ENCODE assay signal across 17 cellular contexts in genomic region chr20:3660262-3661059, GRCh38. TPM values are rescaled to one million over a fixed set of nuclear protein-coding genes. Genes with fewer than 3 reads are reported as not detected.
DNase-seq lines count a peak whose midpoint lies in the region; ATAC-seq and TF ChIP-seq lines count a peak whose summit lies in the region.
"Had no signal": no experiment of that assay in that cellular context is flagged by ENCODE, and none has a peak within 500 bp of the region (broad histone marks: within the 10 kb centered on the region; RNA-seq: fewer than 3 reads in every experiment).

No MANE protein-coding gene starts in this region.

- peak overlapping the region; percentile 90 for H2BK5ac ChIP-seq in neuronal stem cell (ENCODE audit: low read length)

- no peak overlapping the region for H3K27ac Mint-ChIP-seq in central memory CD8-positive, alpha-beta T cell (ENCODE audit: low read depth)
- no peak overlapping the region for H3K27ac Mint-ChIP-seq in neural progenitor cell
- H3K27ac Mint-ChIP-seq: naive thymus-derived CD4-positive, alpha-beta T cell had no signal

- H3K4me1 Mint-ChIP-seq in central memory CD8-positive, alpha-beta T cell = peaks cover 12% of the 10 kb centered on the region
- H3K4me1 Mint-ChIP-seq in neural progenitor cell = peaks cover 12% of the 10 kb centered on the region

- H3K23ac ChIP-seq in neuronal stem cell (ENCODE audit: low read depth, low read length, poor library complexity) = no peak overlapping the region

- H2AK5ac ChIP-seq in neuronal stem cell (ENCODE audit: low read depth, low read length) = peak overlapping the region; percentile 86

- no peaks in the 10 kb centered on the region for H3F3A ChIP-seq in neural progenitor cell (ENCODE audit: low read depth)

- no peak overlapping the region for H3K9ac ChIP-seq in BLaER1 treated with 17β-estradiol and CSF1 and Interleukin-3, amounts not matched to agents 10 nM and 100 nM
- H3K9ac ChIP-seq in neuronal stem cell (ENCODE audit: low read depth, low read length, poor library complexity) = no peak overlapping the region
- H3K9ac ChIP-seq in neural progenitor cell = no peak overlapping the region

- no peak overlapping the region for H4K8ac ChIP-seq in neuronal stem cell (ENCODE audit: low read depth, low read length)

- H2AFZ ChIP-seq in neuronal stem cell (ENCODE audit: low read length) (no peak overlapping the region), neural progenitor cell (replicated peaks) (no peak overlapping the region)

- H3K18ac ChIP-seq in neuronal stem cell (ENCODE audit: low read length) = peak overlapping the region; percentile 48

- no CpG with 5 or more reads among the region's 75 CpGs for WGBS in neuronal stem cell (ENCODE audit: extremely low coverage in 2 of 2, insufficient read length in 2 of 2, insufficient replicate concordance in 1 of 2), 2 donors

- H3K27me3 Mint-ChIP-seq in central memory CD8-positive, alpha-beta T cell = peaks cover 52% of the 10 kb centered on the region
- H3K27me3 Mint-ChIP-seq in neural progenitor cell (ENCODE audit: insufficient read depth, low read depth) = peaks cover 16% of the 10 kb centered on the region

- H2BK12ac ChIP-seq in neuronal stem cell (ENCODE audit: low read length) = no peak overlapping the region

- no peak overlapping the region for H3K4ac ChIP-seq in neuronal stem cell (ENCODE audit: low read length)

- H3K4me1 ChIP-seq in BLaER1 treated with 17β-estradiol and CSF1 and Interleukin-3, amounts not matched to agents 10 nM and 100 nM = peaks cover 12 to 36% (median 32%) of the 10 kb centered on the region in 10 experiments
- peaks cover 5 to 7% of the 10 kb centered on the region in 2 donors for H3K4me1 ChIP-seq in neuronal stem cell (ENCODE audit: control insufficient read depth in 2 of 2, insufficient read depth in 1 of 2, low read depth in 1 of 2, low read length in 2 of 2)
- H3K4me1 ChIP-seq in neural progenitor cell = peaks cover 5% of the 10 kb centered on the region
- H3K4me1 ChIP-seq: lower lobe of right lung had no signal

- no peak for TF ChIP-seq CTCF in GM13976 (IDR thresholded peaks at IDR 0.05; ENCODE audit: borderline replicate concordance, control extremely low read depth, extremely low read depth, insufficient read depth, missing control alignments)
- TF ChIP-seq CTCF in neural progenitor cell (IDR thresholded peaks at IDR 0.05) = no peak

- no peaks in the 10 kb centered on the region; a peak in 1 of 22 replicates for H3K9me3 ChIP-seq in BLaER1 treated with 17β-estradiol and CSF1 and Interleukin-3, amounts not matched to agents 10 nM and 100 nM (replicated peaks in 1 of 11)
- H3K9me3 ChIP-seq in neuronal stem cell (replicated peaks in 1 of 2; ENCODE audit: control insufficient read depth in 2 of 2, insufficient read depth in 1 of 2, low read depth in 1 of 2, low read length in 2 of 2) (peaks cover 0 to 3% of the 10 kb centered on the region in 2 donors), neural progenitor cell (ENCODE audit: low read depth) (no peaks in the 10 kb centered on the region)
- H3K9me3 ChIP-seq: lower lobe of right lung had no signal

- H3K36me3 Mint-ChIP-seq in central memory CD8-positive, alpha-beta T cell (ENCODE audit: insufficient read depth) = peaks cover 1% of the 10 kb centered on the region
- H3K36me3 Mint-ChIP-seq in neural progenitor cell = no peaks in the 10 kb centered on the region
- H3K36me3 Mint-ChIP-seq: naive thymus-derived CD4-positive, alpha-beta T cell had no signal

- H2BK120ac ChIP-seq in neuronal stem cell (ENCODE audit: low read depth, low read length) = no peak overlapping the region

- peak overlapping the region in 10 of 11 experiments; percentile 14 to 62 (median 40); a peak in 15 of 22 replicates for H3K4me2 ChIP-seq in BLaER1 treated with 17β-estradiol and CSF1 and Interleukin-3, amounts not matched to agents 10 nM and 100 nM
- H3K4me2 ChIP-seq in neuronal stem cell (ENCODE audit: insufficient read depth, low read length, poor library complexity, severe bottlenecking) = peak overlapping the region; percentile 33
- no peak overlapping the region for H3K4me2 ChIP-seq in neural progenitor cell

- H4K91ac ChIP-seq in neuronal stem cell (ENCODE audit: low read depth, low read length, poor library complexity) = no peak overlapping the region

- H3K9me3 Mint-ChIP-seq in central memory CD8-positive, alpha-beta T cell = no peaks in the 10 kb centered on the region
- H3K9me3 Mint-ChIP-seq in neural progenitor cell = peaks cover 4% of the 10 kb centered on the region

- DNase-seq in GM13976 (ENCODE audit: low spot score) (peak; percentile 52), neuronal stem cell (ENCODE audit: low spot score) (no peak), neural progenitor cell (ENCODE audit: low spot score) (no peak), NK-92 (lab: John Stamatoyannopoulos, UW; ENCODE audit: unreplicated experiment) (no peak)
- DNase-seq in central memory CD8-positive, alpha-beta T cell (ENCODE audit: low spot score in 2 of 2) = no peak
- DNase-seq: activated naive CD4-positive, alpha-beta T cell treated with Interleukin-2 at 50 U/mL for 16 hours; effector CD4-positive, alpha-beta T cell; hypothalamus; lower lobe of right lung; NCI-H748 treated with DMSO at 0.1 percent for 48 hours had no signal

- peak overlapping the region in 5 of 10 experiments; percentile 14 to 44 (median 20); a peak in 2 of 20 replicates for H3K4me3 ChIP-seq in BLaER1 treated with 17β-estradiol and CSF1 and Interleukin-3, amounts not matched to agents 10 nM and 100 nM
- no peak overlapping the region for H3K4me3 ChIP-seq in neuronal stem cell (ENCODE audit: low read length in 2 of 2)
- no peak overlapping the region for H3K4me3 ChIP-seq in neural progenitor cell
- H3K4me3 ChIP-seq: lower lobe of right lung had no signal

- ATAC-seq in central memory CD8-positive, alpha-beta T cell (replicated peaks; ENCODE audit: extremely low read depth, poor library complexity, severe bottlenecking) = no peak
- ATAC-seq in GM21526 (IDR thresholded peaks at IDR 0.05; ENCODE audit: low FRiP score, unreplicated experiment) = no peak
- ATAC-seq: HCT116; naive thymus-derived CD4-positive, alpha-beta T cell had no signal

- no peaks in the 10 kb centered on the region for H3K79me2 ChIP-seq in neural progenitor cell (ENCODE audit: low read depth)

- H3K36me3 ChIP-seq in BLaER1 treated with 17β-estradiol and CSF1 and Interleukin-3, amounts not matched to agents 10 nM and 100 nM = no peaks in the 10 kb centered on the region
- no peaks in the 10 kb centered on the region for H3K36me3 ChIP-seq in neuronal stem cell (replicated peaks in 1 of 2; ENCODE audit: control insufficient read depth in 2 of 2, insufficient read depth in 2 of 2, low read length in 2 of 2)
- H3K36me3 ChIP-seq in neural progenitor cell = no peaks in the 10 kb centered on the region
- H3K36me3 ChIP-seq: lower lobe of right lung had no signal

- H3K27ac ChIP-seq in BLaER1 treated with 17β-estradiol and CSF1 and Interleukin-3, amounts not matched to agents 10 nM and 100 nM = no peak overlapping the region
- H3K27ac ChIP-seq in neuronal stem cell (replicated peaks; ENCODE audit: low read length) (no peak overlapping the region), neural progenitor cell (no peak overlapping the region)
- H3K27ac ChIP-seq: lower lobe of right lung, VCaP had no signal

- H3K14ac ChIP-seq in neuronal stem cell (ENCODE audit: low read length) = peak overlapping the region; percentile 38

- no peak overlapping the region for H2BK15ac ChIP-seq in neuronal stem cell (ENCODE audit: low read length)

- peak overlapping the region; percentile 11 for H3K4me3 Mint-ChIP-seq in central memory CD8-positive, alpha-beta T cell
- H3K4me3 Mint-ChIP-seq in neural progenitor cell = no peak overlapping the region

- H3K27me3 ChIP-seq in BLaER1 treated with 17β-estradiol and CSF1 and Interleukin-3, amounts not matched to agents 10 nM and 100 nM = peaks cover 40 to 50% (median 45%) of the 10 kb centered on the region in 11 experiments
- H3K27me3 ChIP-seq in neuronal stem cell (ENCODE audit: control insufficient read depth in 3 of 3, insufficient read depth in 3 of 3, low read depth in 1 of 3, low read length in 3 of 3) (peaks cover 0 to 25% (median 9%) of the 10 kb centered on the region in 3 experiments), neural progenitor cell (peaks cover 11% of the 10 kb centered on the region)

- in situ Hi-C loops in GM13976 (cut with MboI; ENCODE audit: low sequenced_read_pairs, unreplicated experiment) = no loop called here

- peaks cover 0 to 18% (median 0%) of the 10 kb centered on the region in 11 experiments; a peak in 5 of 22 replicates for H4K20me1 ChIP-seq in BLaER1 treated with 17β-estradiol and CSF1 and Interleukin-3, amounts not matched to agents 10 nM and 100 nM
- no peaks in the 10 kb centered on the region for H4K20me1 ChIP-seq in neural progenitor cell (ENCODE audit: low read depth)

- no peaks in the 10 kb centered on the region for H3K79me1 ChIP-seq in neuronal stem cell (ENCODE audit: low read depth, low read length)

RNA-seq across cellular contexts. Expression of gene GFRA4, which starts 2.7 kb away (rescaled TPM):
- not detected for polyA plus RNA-seq in neuronal stem cell (2013, experiment 1 of 2)
- not detected for polyA plus RNA-seq in neuronal stem cell (2013, experiment 2 of 2)
- total RNA-seq in neural progenitor cell (ENCODE audit: low replicate concordance) = not detected in 2 replicates
- total RNA-seq: activated CD8-positive, alpha-beta memory T cell treated with anti-CD3 and anti-CD28 coated beads for 36 hours; lower lobe of right lung; naive thymus-derived CD4-positive, alpha-beta T cell; subcutaneous adipose tissue had no signal
- polyA plus RNA-seq: naive thymus-derived CD4-positive, alpha-beta T cell had no signal

RNA-seq across cellular contexts. Expression of gene ADAM33, which starts 21.3 kb away (rescaled TPM):
- polyA plus RNA-seq in neuronal stem cell (2013, experiment 1 of 2) = 5.2 TPM
- 5.3 TPM for polyA plus RNA-seq in neuronal stem cell (2013, experiment 2 of 2)
- total RNA-seq in neural progenitor cell (ENCODE audit: low replicate concordance) = 7.0 and 18.9 TPM in 2 replicates
- total RNA-seq: activated CD8-positive, alpha-beta memory T cell treated with anti-CD3 and anti-CD28 coated beads for 36 hours had no signal
- polyA plus RNA-seq: naive thymus-derived CD4-positive, alpha-beta T cell had no signal

RNA-seq across cellular contexts. Expression of gene SIGLEC1, which starts 51.9 kb away (rescaled TPM):
- 0.01 TPM for polyA plus RNA-seq in neuronal stem cell (2013, experiment 1 of 2)
- 0.01 TPM for polyA plus RNA-seq in neuronal stem cell (2013, experiment 2 of 2)
- total RNA-seq in neural progenitor cell (ENCODE audit: low replicate concordance) = not detected in 2 replicates
- total RNA-seq: activated CD8-positive, alpha-beta memory T cell treated with anti-CD3 and anti-CD28 coated beads for 36 hours had no signal
- polyA plus RNA-seq: naive thymus-derived CD4-positive, alpha-beta T cell had no signal
